In the genomic region with DNA sequence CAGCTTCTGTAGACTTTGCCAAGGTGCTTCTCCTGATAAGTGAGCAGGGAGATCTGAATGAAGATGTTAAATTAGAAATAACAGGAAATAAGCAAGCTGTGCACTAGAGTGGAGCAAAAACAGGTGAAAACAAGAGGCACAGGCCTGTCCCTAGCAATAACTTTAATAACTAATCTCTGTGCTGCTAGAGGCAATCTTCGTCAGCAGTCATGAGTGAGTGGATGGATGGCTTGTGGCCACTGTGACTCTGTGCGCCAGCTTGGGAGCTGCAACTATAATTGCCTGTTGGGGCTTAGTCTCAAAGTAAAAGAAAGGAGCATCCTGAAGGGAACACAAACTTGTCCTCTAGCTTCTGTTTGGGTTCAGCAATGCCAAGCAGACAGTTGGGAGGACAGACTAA, we compare ENCODE assay signal across 26 cellular contexts.
"Had no signal": no experiment of that assay in that cellular context is flagged by ENCODE, and none has a peak within 500 bp of the region (broad histone marks: within the 10 kb centered on the region; RNA-seq: fewer than 3 reads in every experiment).

No MANE protein-coding gene starts in this region.

- H3K4me1 ChIP-seq: colonic mucosa, esophagus muscularis mucosa, foreskin keratinocyte, gastroesophageal sphincter, left lung, lower lobe of right lung had no signal

- FAIRE-seq: endothelial cell of umbilical vein, frontal cortex, islet of Langerhans, keratinocyte had no signal

- H3K27me3 Mint-ChIP-seq: dendritic cell treated with granulocyte-macrophage colony-stimulating factor and Interleukin-4, amounts not matched to agents 40 ng/mL and 50 ng/mL, for 4 days; naive thymus-derived CD8-positive, alpha-beta T cell had no signal

- H3K36me3 ChIP-seq: colonic mucosa, esophagus muscularis mucosa, gastroesophageal sphincter, heart right ventricle, left lung, lower lobe of right lung had no signal

- H3K36me3 Mint-ChIP-seq: mesothelial cell of epicardium, naive B cell had no signal

- H3K9me3 Mint-ChIP-seq: dendritic cell treated with granulocyte-macrophage colony-stimulating factor and Interleukin-4, amounts not matched to agents 40 ng/mL and 50 ng/mL, for 4 days; mesothelial cell of epicardium; naive thymus-derived CD8-positive, alpha-beta T cell had no signal

- H3K9me3 ChIP-seq: colonic mucosa, esophagus muscularis mucosa, gastroesophageal sphincter, heart right ventricle, left lung, lower lobe of right lung, mucosa of descending colon had no signal

- DNase-seq: colonic mucosa; cortex of kidney; dorsolateral prefrontal cortex; effector CD4-positive, alpha-beta T cell; effector memory CD4-positive, alpha-beta T cell; foreskin keratinocyte; glutamatergic neuron; head of caudate nucleus; heart right ventricle; hippocampal formation; left colon; left lung; left ventricle myocardium superior; lower lobe of right lung; mesenchymal stem cell; mucosa of descending colon; naive B cell; naive thymus-derived CD8-positive, alpha-beta T cell had no signal

- H3K4me3 Mint-ChIP-seq: dendritic cell treated with granulocyte-macrophage colony-stimulating factor and Interleukin-4, amounts not matched to agents 40 ng/mL and 50 ng/mL, for 4 days; mesothelial cell of epicardium; naive B cell; naive thymus-derived CD8-positive, alpha-beta T cell had no signal

- H3K4me1 Mint-ChIP-seq: naive B cell had no signal

- H3K27ac Mint-ChIP-seq: dendritic cell treated with granulocyte-macrophage colony-stimulating factor and Interleukin-4, amounts not matched to agents 40 ng/mL and 50 ng/mL, for 4 days; mesothelial cell of epicardium had no signal

- H3K4me3 ChIP-seq: colonic mucosa, dorsolateral prefrontal cortex, esophagus muscularis mucosa, gastroesophageal sphincter, heart right ventricle, left lung, lower lobe of right lung, mucosa of descending colon had no signal

- H3K27me3 ChIP-seq: colonic mucosa, esophagus muscularis mucosa, foreskin keratinocyte, gastroesophageal sphincter, left lung had no signal

- ATAC-seq: foreskin keratinocyte; gastroesophageal sphincter; heart right ventricle; left colon; left lung; left ventricle myocardium superior; lower lobe of right lung; mucosa of descending colon; naive thymus-derived CD8-positive, alpha-beta T cell had no signal

- H3K27ac ChIP-seq: colonic mucosa, dorsolateral prefrontal cortex, esophagus muscularis mucosa, foreskin keratinocyte, gastroesophageal sphincter, heart right ventricle, left lung, lower lobe of right lung had no signal
